In genomic region chr11:10514210-10514609, GRCh38 we compare ENCODE assay signal across 10 cellular contexts. TPM values are rescaled to one million over a fixed set of nuclear protein-coding genes. Genes with fewer than 3 reads are reported as not detected.
DNase-seq lines count a peak whose midpoint lies in the region; ATAC-seq, FAIRE-seq and TF ChIP-seq lines count a peak whose summit lies in the region.
"Had no signal": no experiment of that assay in that cellular context is flagged by ENCODE, and none has a peak within 500 bp of the region (broad histone marks: within the 10 kb centered on the region; RNA-seq: fewer than 3 reads in every experiment).

No MANE protein-coding gene starts in this region.

- H3K27ac Mint-ChIP-seq in stimulated activated naive CD8-positive, alpha-beta T cell treated with anti-CD3 and anti-CD28 coated beads, Interleukin-15, amount 100 ng/mL, for 72 hours: no peak overlapping the region

- TF ChIP-seq POLR2A in HCT116 (IDR thresholded peaks at IDR 0.05; ENCODE audit: borderline replicate concordance, extremely low read depth, insufficient read depth, insufficient read length): no peak
- no peak for TF ChIP-seq POLR2A in adrenal gland (IDR thresholded peaks at IDR 0.05)
- no peak for TF ChIP-seq POLR2A in HepG2 (IDR thresholded peaks at IDR 0.05; ENCODE audit: insufficient read depth in 1 of 2, low read depth in 2 of 2, low read length in 2 of 2)
- no peak for TF ChIP-seq POLR2A in GM18505 (IDR thresholded peaks at IDR 0.05; ENCODE audit: borderline replicate concordance, extremely low read depth, insufficient read depth, insufficient read length)

- in situ Hi-C loops in ACHN (cut with HindIII; ENCODE audit: low pct_ligation_motif_present, low pct_unique_long_range_greater_than_20kb, low sequenced_read_pairs): no loop called here
- in situ Hi-C loops in HepG2 (cut with HindIII; ENCODE audit: extremely low pct_ligation_motif_present, low pct_unique_long_range_greater_than_20kb): no loop called here

- no peaks in the 10 kb centered on the region for H3K27me3 ChIP-seq in HCT116 (ENCODE audit: insufficient read depth, low read length)
- H3K27me3 ChIP-seq in adrenal gland: no peaks in the 10 kb centered on the region
- H3K27me3 ChIP-seq in HepG2 (ENCODE audit: control insufficient read depth in 1 of 2, insufficient read depth in 2 of 2, low read length in 2 of 2): no peaks in the 10 kb centered on the region

- intact Hi-C loops in HCT116 (cut with micrococcal nuclease) (loop anchor here (1.0 kb wide), 3 partner anchors 108 to 221 kb away; no protein-coding TSS in a partner anchor), adrenal gland (cut with DNase I) (no loop called here), HepG2 (cut with micrococcal nuclease; ENCODE audit: unreplicated experiment) (loop anchor here (1.0 kb wide), 2 partner anchors 140 to 221 kb away; no protein-coding TSS in a partner anchor)

- peak overlapping the region; percentile 63; the same call in 1 of the 2 replicates for H3K27ac ChIP-seq in HCT116 (ENCODE audit: low read depth, low read length)
- peak overlapping the region in 2 of 5 donors; percentile 29 to 31 for H3K27ac ChIP-seq in adrenal gland
- H3K27ac ChIP-seq in HepG2 (ENCODE audit: extremely low read length, insufficient read depth, low read length): no peak overlapping the region

- H3K9ac ChIP-seq in HCT116 (ENCODE audit: low read length) (peak overlapping the region; percentile 21; the same call in 1 of the 2 replicates), HepG2 (ENCODE audit: insufficient read depth, low read depth, low read length) (no peak overlapping the region)

- CTCF ChIA-PET in HCT116 (lab: Charles Lee) (interaction anchor here (1.0 to 1.7 kb wide), 3 partner anchors 9 to 221 kb away, joined by 3 to 4 read pairs (median 3); partner anchors contain the start of gene RNF141), HepG2 (lab: Yijun Ruan, JAX; ENCODE audit: low intra/inter-chr PET ratio, low total read pairs) (interaction anchor here (1.4 to 1.6 kb wide), 2 partner anchors 141 to 221 kb away, joined by 5 to 11 read pairs; no protein-coding TSS in a partner anchor)

- H2AFZ ChIP-seq in HCT116 (ENCODE audit: low read depth, low read length, poor library complexity, severe bottlenecking) (no peak overlapping the region), HepG2 (ENCODE audit: low read length) (no peak overlapping the region)

- H3K4me1 ChIP-seq in HCT116 (ENCODE audit: control insufficient read depth in 1 of 2, insufficient read depth in 2 of 2, low read length in 2 of 2) (peaks cover 23 to 55% of the 10 kb centered on the region in 2 experiments), adrenal gland (replicated peaks in 1 of 2) (peaks cover 8 to 10% of the 10 kb centered on the region in 2 donors), HepG2 (ENCODE audit: insufficient read depth, low read length) (no peaks in the 10 kb centered on the region)

- TF ChIP-seq RAD21 in HCT116 (IDR thresholded peaks at IDR 0.05; ENCODE audit: low read depth) (peak; percentile 47; the same call in 1 of the 2 replicates), HepG2 (CRISPR knock-in tag; IDR thresholded peaks at IDR 0.05) (no peak)

- no peaks in the 10 kb centered on the region for H3K27me3 Mint-ChIP-seq in stimulated activated naive CD8-positive, alpha-beta T cell treated with anti-CD3 and anti-CD28 coated beads, Interleukin-15, amount 100 ng/mL, for 72 hours

- H3K79me2 ChIP-seq in HCT116 (ENCODE audit: insufficient read depth, low read length): peaks cover 52% of the 10 kb centered on the region
- no peaks in the 10 kb centered on the region for H3K79me2 ChIP-seq in HepG2 (ENCODE audit: insufficient read depth, low read length)

- TF ChIP-seq EP300 in HepG2 (IDR thresholded peaks at IDR 0.05; ENCODE audit: low read depth in 2 of 2, low read length in 2 of 2) (no peak), HepG2 (CRISPR knock-in tag; IDR thresholded peaks at IDR 0.05; ENCODE audit: borderline replicate concordance) (no peak)

- H3K4me3 Mint-ChIP-seq in stimulated activated naive CD8-positive, alpha-beta T cell treated with anti-CD3 and anti-CD28 coated beads, Interleukin-15, amount 100 ng/mL, for 72 hours: no peak overlapping the region

- H3K9me3 ChIP-seq in HCT116 (ENCODE audit: control insufficient read depth in 1 of 2, insufficient read depth in 1 of 2, low read depth in 1 of 2, low read length in 2 of 2) (no peaks in the 10 kb centered on the region), adrenal gland (replicated peaks in 1 of 3) (no peaks in the 10 kb centered on the region), HepG2 (ENCODE audit: low read length) (no peaks in the 10 kb centered on the region)

- TF ChIP-seq CTCF in HCT116 (IDR thresholded peaks at IDR 0.05 in 2 of 3, conservative IDR thresholded peaks at IDR 0.05 in 1 of 3; ENCODE audit: borderline replicate concordance in 1 of 3, insufficient read depth in 1 of 3, low read depth in 2 of 3, low read length in 2 of 3): peak; percentile 16 to 51 (median 39); a peak in 3 of 6 replicates
- TF ChIP-seq CTCF in adrenal gland (IDR thresholded peaks at IDR 0.05): peak; percentile 11 to 49 (median 36)
- TF ChIP-seq CTCF in HepG2 (CRISPR knock-in tag; IDR thresholded peaks at IDR 0.05): no peak

- no peaks in the 10 kb centered on the region for H3K9me3 Mint-ChIP-seq in stimulated activated naive CD8-positive, alpha-beta T cell treated with anti-CD3 and anti-CD28 coated beads, Interleukin-15, amount 100 ng/mL, for 72 hours

- peaks cover 6% of the 10 kb centered on the region for H3K4me1 Mint-ChIP-seq in stimulated activated naive CD8-positive, alpha-beta T cell treated with anti-CD3 and anti-CD28 coated beads, Interleukin-15, amount 100 ng/mL, for 72 hours

- H3K4me3 ChIP-seq in HCT116 (replicated peaks in 1 of 2; ENCODE audit: low read depth in 1 of 2, low read length in 2 of 2) (no peak overlapping the region), adrenal gland (no peak overlapping the region), HepG2 (replicated peaks in 1 of 3; ENCODE audit: insufficient read depth in 1 of 3, low read depth in 2 of 3, low read length in 3 of 3) (no peak overlapping the region)

- H3K4me2 ChIP-seq in HCT116 (ENCODE audit: low read length) (peak overlapping the region; percentile 39), HepG2 (ENCODE audit: low read depth, low read length) (no peak overlapping the region)

- POLR2A ChIA-PET in HCT116 (lab: Charles Lee) (no interaction called here), HepG2 (lab: Yijun Ruan, JAX) (no interaction called here)

- H3K36me3 ChIP-seq in HCT116 (ENCODE audit: control insufficient read depth in 1 of 2, insufficient read depth in 2 of 2, low read length in 2 of 2) (peaks cover 3 to 26% of the 10 kb centered on the region in 2 experiments; a peak in 3 of 4 replicates), adrenal gland (replicated peaks in 1 of 2) (peaks cover 0 to 2% of the 10 kb centered on the region in 2 donors), HepG2 (replicated peaks in 1 of 2; ENCODE audit: control insufficient read depth in 1 of 2, insufficient read depth in 2 of 2, low read length in 2 of 2) (no peaks in the 10 kb centered on the region; a peak in 1 of 5 replicates)

- DNase-seq in ACHN (peak; percentile 5), HCT116 (ENCODE audit: low read depth, low spot score) (no peak), adrenal gland (no peak), HepG2 (ENCODE audit: low spot score) (no peak), Ammon's horn (ENCODE audit: low spot score) (no peak)
- no peak for DNase-seq in stimulated activated naive CD8-positive, alpha-beta T cell treated with anti-CD3 and anti-CD28 coated beads, Interleukin-15, amount 100 ng/mL, for 72 hours
- no peak for DNase-seq in effector CD4-positive, alpha-beta T cell
- DNase-seq: DMS79 treated with DMSO at 0.1 percent for 48 hours, NCI-H187 treated with DMSO at 0.1 percent for 48 hours had no signal

- WGBS in adrenal gland, 4 donors: 39 to 47% (median 44%) methylated on average over 2 of the region's 2 CpGs
- WGBS in HepG2 (ENCODE audit: low lambda C conversion rate): 44% methylated on average over 2 of the region's 2 CpGs

- H4K20me1 ChIP-seq in HCT116 (ENCODE audit: insufficient read depth) (no peaks in the 10 kb centered on the region), HepG2 (ENCODE audit: insufficient read depth, low read length) (no peaks in the 10 kb centered on the region)

- no peaks in the 10 kb centered on the region for H3K9me2 ChIP-seq in HCT116 (ENCODE audit: insufficient read depth)

- no TSS peak for BruUV-seq in HCT116 (replicated peaks; lab: Mats Ljungman, UMichigan)
- no TSS peak for BruUV-seq in HepG2 (replicated peaks; lab: Mats Ljungman, UMichigan)

- ATAC-seq in HCT116 (no peak), HepG2 (no peak), GM18505 (IDR thresholded peaks at IDR 0.05; ENCODE audit: unreplicated experiment) (no peak)
- no peak for ATAC-seq in stimulated activated naive CD8-positive, alpha-beta T cell treated with anti-CD3 and anti-CD28 coated beads, Interleukin-15, amount 100 ng/mL, for 72 hours

- RAD21 ChIA-PET in HCT116 (lab: Charles Lee; ENCODE audit: low non-redundant PET in 1 of 2, low total read pairs in 2 of 2, uncharacterized antibody in 2 of 2, unreplicated experiment in 2 of 2): no interaction called here

- no peak for FAIRE-seq in HepG2 (lab: Jason Lieb, UNC)

RNA-seq across cellular contexts. Expression of gene RNF141, which starts 26.8 kb away (rescaled TPM):
- total RNA-seq in HCT116 (2021; ENCODE audit: unreplicated experiment) (133 TPM), adrenal gland (100 to 1,000 TPM in 1 of 8 donors, 10 to 100 TPM in 7; 42.8 to 109 (median 59.5) TPM), HepG2 (2016; rRNA removed; fragmentation: Illumina TruSeq; extraction: Trizol) (22.4 and 34.8 TPM in 2 replicates)
- 44.4 and 49.4 TPM in 2 replicates for polyA plus RNA-seq in HCT116 (2012)
- polyA plus RNA-seq in adrenal gland (10 to 100 TPM; 10.3 to 63.5 (median 16.2) TPM), HepG2 (2011; rRNA removed) (6.8 and 9.3 TPM in 2 replicates)
- 16.5 and 19.0 TPM in 2 replicates for total RNA-seq in HepG2 (2016; cell fraction: cytosol; rRNA removed; fragmentation: Illumina TruSeq; extraction: Trizol; ENCODE audit: low read depth)
- total RNA-seq in HepG2 (2016; cell fraction: insoluble cytoplasmic fraction; rRNA removed; fragmentation: Illumina TruSeq; extraction: Trizol): 22.0 and 33.1 TPM in 2 replicates
- 47.5 and 47.9 TPM in 2 replicates for total RNA-seq in HepG2 (2016; cell fraction: membrane; rRNA removed; fragmentation: Illumina TruSeq; extraction: Trizol)
- 10.6 and 10.7 TPM in 2 replicates for total RNA-seq in HepG2 (2016; cell fraction: nucleus; rRNA removed; fragmentation: Illumina TruSeq; extraction: Trizol)
- polyA plus RNA-seq in HepG2 (2011; cell fraction: cytosol; rRNA removed): 4.2 and 7.1 TPM in 2 replicates
- 1.7 and 2.8 TPM in 2 replicates for polyA plus RNA-seq in HepG2 (2011; cell fraction: nucleus; rRNA removed)
- polyA plus RNA-seq in HepG2 (2012): 10.1 and 16.8 TPM in 2 replicates
- polyA plus RNA-seq in HepG2 (2016; cell fraction: cytosol; fragmentation: Illumina TruSeq; extraction: Trizol; ENCODE audit: low read depth): 38.7 and 47.4 TPM in 2 replicates
- 24.7 and 25.7 TPM in 2 replicates for polyA plus RNA-seq in HepG2 (2016; cell fraction: insoluble cytoplasmic fraction; fragmentation: Illumina TruSeq; extraction: Trizol; ENCODE audit: low read depth)
- 33.5 and 35.6 TPM in 2 replicates for polyA plus RNA-seq in HepG2 (2016; cell fraction: membrane; fragmentation: Illumina TruSeq; extraction: Trizol; ENCODE audit: low read depth)
- polyA plus RNA-seq in HepG2 (2016; cell fraction: nucleus; fragmentation: Illumina TruSeq; extraction: Trizol; ENCODE audit: insufficient read depth, low read depth): 10.8 and 13.8 TPM in 2 replicates
- polyA minus RNA-seq in HepG2 (2011; rRNA and poly(A)+ RNA removed; ENCODE audit: low replicate concordance): 2.3 and 3.6 TPM in 2 replicates
- polyA minus RNA-seq in HepG2 (2011; cell fraction: cytosol; rRNA and poly(A)+ RNA removed): 5.2 and 5.4 TPM in 2 replicates
- 10.7 and 12.4 TPM in 2 replicates for polyA minus RNA-seq in HepG2 (2011; cell fraction: nucleus; rRNA and poly(A)+ RNA removed)

RNA-seq across cellular contexts. Expression of gene LYVE1, which starts 54.3 kb away (rescaled TPM):
- total RNA-seq in HCT116 (2021; ENCODE audit: unreplicated experiment) (0.34 TPM), adrenal gland (100 to 1,000 TPM in 7 of 8 donors, 10 to 100 TPM in 1; 86.0 to 457 (median 254) TPM), HepG2 (2016; rRNA removed; fragmentation: Illumina TruSeq; extraction: Trizol) (0.81 and 1.4 TPM in 2 replicates)
- polyA plus RNA-seq in HCT116 (2012): not detected in 2 replicates
- polyA plus RNA-seq in adrenal gland (100 to 1,000 TPM in 1 of 3 donors, 10 to 100 TPM in 2; 29.1 to 398 (median 57.8) TPM), HepG2 (2011; rRNA removed) (0.82 and 1.2 TPM in 2 replicates)
- 0.09 and 0.10 TPM in 2 replicates for total RNA-seq in HepG2 (2016; cell fraction: cytosol; rRNA removed; fragmentation: Illumina TruSeq; extraction: Trizol; ENCODE audit: low read depth)
- total RNA-seq in HepG2 (2016; cell fraction: insoluble cytoplasmic fraction; rRNA removed; fragmentation: Illumina TruSeq; extraction: Trizol): 0.65 and 1.3 TPM in 2 replicates
- total RNA-seq in HepG2 (2016; cell fraction: membrane; rRNA removed; fragmentation: Illumina TruSeq; extraction: Trizol): 0.34 TPM in 2 replicates
- total RNA-seq in HepG2 (2016; cell fraction: nucleus; rRNA removed; fragmentation: Illumina TruSeq; extraction: Trizol): 1.4 and 1.7 TPM in 2 replicates
- 0.48 and 0.72 TPM in 2 replicates for polyA plus RNA-seq in HepG2 (2011; cell fraction: cytosol; rRNA removed)
- polyA plus RNA-seq in HepG2 (2011; cell fraction: nucleus; rRNA removed): 0.32 and 0.35 TPM in 2 replicates
- 0.11 and 0.16 TPM in 2 replicates for polyA plus RNA-seq in HepG2 (2012)
- 0.08 and 0.14 TPM in 2 replicates for polyA plus RNA-seq in HepG2 (2016; cell fraction: cytosol; fragmentation: Illumina TruSeq; extraction: Trizol; ENCODE audit: low read depth)
- 0.72 and 0.82 TPM in 2 replicates for polyA plus RNA-seq in HepG2 (2016; cell fraction: insoluble cytoplasmic fraction; fragmentation: Illumina TruSeq; extraction: Trizol; ENCODE audit: low read depth)
- 0.19 and 0.28 TPM in 2 replicates for polyA plus RNA-seq in HepG2 (2016; cell fraction: membrane; fragmentation: Illumina TruSeq; extraction: Trizol; ENCODE audit: low read depth)
- 1.2 and 3.0 TPM in 2 replicates for polyA plus RNA-seq in HepG2 (2016; cell fraction: nucleus; fragmentation: Illumina TruSeq; extraction: Trizol; ENCODE audit: insufficient read depth, low read depth)
- 0.04 TPM in 1 of 2 replicates, not detected in the other for polyA minus RNA-seq in HepG2 (2011; rRNA and poly(A)+ RNA removed; ENCODE audit: low replicate concordance)
- 0.69 TPM in 1 of 2 replicates, not detected in the other for polyA minus RNA-seq in HepG2 (2011; cell fraction: cytosol; rRNA and poly(A)+ RNA removed)
- polyA minus RNA-seq in HepG2 (2011; cell fraction: nucleus; rRNA and poly(A)+ RNA removed): 0.26 TPM in 1 of 2 replicates, not detected in the other

RNA-seq across cellular contexts. Expression of gene AMPD3, which starts 59.1 kb away (rescaled TPM):
- total RNA-seq in HCT116 (2021; ENCODE audit: unreplicated experiment): 25.9 TPM
- polyA plus RNA-seq in HCT116 (2012): 10.8 and 12.3 TPM in 2 replicates
- total RNA-seq in adrenal gland: 10 to 100 TPM; 16.9 to 64.1 (median 45.7) TPM
- polyA plus RNA-seq in adrenal gland: 10 to 100 TPM; 16.5 to 26.0 (median 18.7) TPM
- 0.31 and 0.33 TPM in 2 replicates for total RNA-seq in HepG2 (2016; rRNA removed; fragmentation: Illumina TruSeq; extraction: Trizol)
- total RNA-seq in HepG2 (2016; cell fraction: cytosol; rRNA removed; fragmentation: Illumina TruSeq; extraction: Trizol; ENCODE audit: low read depth): 0.30 TPM in 1 of 2 replicates, not detected in the other
- 0.32 and 0.59 TPM in 2 replicates for total RNA-seq in HepG2 (2016; cell fraction: insoluble cytoplasmic fraction; rRNA removed; fragmentation: Illumina TruSeq; extraction: Trizol)
- 0.22 and 0.55 TPM in 2 replicates for total RNA-seq in HepG2 (2016; cell fraction: membrane; rRNA removed; fragmentation: Illumina TruSeq; extraction: Trizol)
- 0.50 and 0.75 TPM in 2 replicates for total RNA-seq in HepG2 (2016; cell fraction: nucleus; rRNA removed; fragmentation: Illumina TruSeq; extraction: Trizol)
- 1.3 and 2.3 TPM in 2 replicates for polyA plus RNA-seq in HepG2 (2011; rRNA removed)
- 1.3 TPM in 2 replicates for polyA plus RNA-seq in HepG2 (2011; cell fraction: cytosol; rRNA removed)
- polyA plus RNA-seq in HepG2 (2011; cell fraction: nucleus; rRNA removed): 4.0 and 6.8 TPM in 2 replicates
- polyA plus RNA-seq in HepG2 (2012): 0.68 and 0.98 TPM in 2 replicates
- polyA plus RNA-seq in HepG2 (2016; cell fraction: cytosol; fragmentation: Illumina TruSeq; extraction: Trizol; ENCODE audit: low read depth): not detected in 2 replicates
- 0.26 and 0.58 TPM in 2 replicates for polyA plus RNA-seq in HepG2 (2016; cell fraction: insoluble cytoplasmic fraction; fragmentation: Illumina TruSeq; extraction: Trizol; ENCODE audit: low read depth)
- 0.08 and 0.31 TPM in 2 replicates for polyA plus RNA-seq in HepG2 (2016; cell fraction: membrane; fragmentation: Illumina TruSeq; extraction: Trizol; ENCODE audit: low read depth)
- polyA plus RNA-seq in HepG2 (2016; cell fraction: nucleus; fragmentation: Illumina TruSeq; extraction: Trizol; ENCODE audit: insufficient read depth, low read depth): 0.57 and 0.97 TPM in 2 replicates
- polyA minus RNA-seq in HepG2 (2011; rRNA and poly(A)+ RNA removed; ENCODE audit: low replicate concordance): 5.9 TPM in 2 replicates
- 1.8 and 2.4 TPM in 2 replicates for polyA minus RNA-seq in HepG2 (2011; cell fraction: cytosol; rRNA and poly(A)+ RNA removed)
- 7.9 and 9.4 TPM in 2 replicates for polyA minus RNA-seq in HepG2 (2011; cell fraction: nucleus; rRNA and poly(A)+ RNA removed)

Comparison
In these comparisons a context has a peak if more than half of its experiments do, and no peak if none do; other contexts are left out.
1. RNA of gene LYVE1, which starts 54.3 kb away (total RNA-seq): 86.0 to 457 TPM in adrenal gland; 0.09 to 1.7 TPM in HepG2 and 0.34 TPM in HCT116 (single experiment); every median in the first group is over 10 times any median in the second.
2. RNA of gene AMPD3, which starts 59.1 kb away (total RNA-seq): 16.9 to 64.1 TPM in adrenal gland and 25.9 TPM in HCT116 (single experiment); 0.22 to 0.75 TPM in HepG2; every median in the first group is over 10 times any median in the second.
3. intact Hi-C loops: an anchor here in HCT116 (1.0 kb wide) and HepG2 (1.0 kb wide); none called in adrenal gland.